ENCODE assay signal across 8 cellular contexts in genomic region chr12:110038741-110039084, GRCh38. TPM values are rescaled to one million over a fixed set of nuclear protein-coding genes. Genes with fewer than 3 reads are reported as not detected.
DNase-seq lines count a peak whose midpoint lies in the region; ATAC-seq and TF ChIP-seq lines count a peak whose summit lies in the region.

No MANE protein-coding gene starts in this region.

- ATAC-seq in T-cell (replicated peaks in 1 of 4) (no peak), psoas muscle (no peak), HG03342 (IDR thresholded peaks at IDR 0.05; ENCODE audit: unreplicated experiment) (no peak)

- no peak overlapping the region for H3K27ac ChIP-seq in CD8-positive, alpha-beta memory T cell (ENCODE audit: low read depth, low read length)
- H3K27ac ChIP-seq in epithelial cell of prostate (peak overlapping the region; percentile 97), psoas muscle (peak overlapping the region; percentile 75)

- POLR2A ChIA-PET in CD8-positive, alpha-beta memory T cell (lab: Charles Lee), result no interaction called here
- POLR2A ChIA-PET in T-cell (lab: Charles Lee), result no interaction called here

- 23 to 43% (median 39%) methylated on average over 5 of the region's 5 CpGs for WGBS in psoas muscle, 3 donors

- H3K4me3 ChIP-seq in CD8-positive, alpha-beta memory T cell (ENCODE audit: low read length), result no peak overlapping the region
- no peak overlapping the region for H3K4me3 ChIP-seq in psoas muscle

- H3K9me3 Mint-ChIP-seq in CD8-positive, alpha-beta memory T cell, result no peaks in the 10 kb centered on the region
- no peaks in the 10 kb centered on the region for H3K9me3 Mint-ChIP-seq in T-cell

- H3K27me3 Mint-ChIP-seq in CD8-positive, alpha-beta memory T cell, result no peaks in the 10 kb centered on the region
- H3K27me3 Mint-ChIP-seq in T-cell, result no peaks in the 10 kb centered on the region

- H3K36me3 ChIP-seq in CD8-positive, alpha-beta memory T cell (ENCODE audit: insufficient read depth, low read length), result peaks cover 33% of the 10 kb centered on the region
- H3K36me3 ChIP-seq in psoas muscle (ENCODE audit: insufficient read depth in 1 of 2, low read depth in 1 of 2), result peaks cover 4 to 42% of the 10 kb centered on the region in 2 donors

- peaks cover 21% of the 10 kb centered on the region for H3K4me1 ChIP-seq in CD8-positive, alpha-beta memory T cell (ENCODE audit: insufficient read depth, low read length)
- H3K4me1 ChIP-seq in psoas muscle, result peaks cover 53% of the 10 kb centered on the region

- H3K27me3 ChIP-seq in CD8-positive, alpha-beta memory T cell (ENCODE audit: insufficient read depth, low read length, poor library complexity, severe bottlenecking), result no peaks in the 10 kb centered on the region
- H3K27me3 ChIP-seq in psoas muscle (ENCODE audit: insufficient read depth in 3 of 3, low read length in 2 of 3), result no peaks in the 10 kb centered on the region

- no peaks in the 10 kb centered on the region for H3K9me3 ChIP-seq in CD8-positive, alpha-beta memory T cell (ENCODE audit: low read length)
- H3K9me3 ChIP-seq in psoas muscle, result no peaks in the 10 kb centered on the region

- peaks cover 9 to 81% (median 16%) of the 10 kb centered on the region in 3 donors for H3K36me3 Mint-ChIP-seq in CD8-positive, alpha-beta memory T cell
- H3K36me3 Mint-ChIP-seq in T-cell, result peaks cover 60% of the 10 kb centered on the region

- no peak overlapping the region for H3K4me3 Mint-ChIP-seq in CD8-positive, alpha-beta memory T cell
- no peak overlapping the region for H3K4me3 Mint-ChIP-seq in T-cell

- H3K4me1 Mint-ChIP-seq in CD8-positive, alpha-beta memory T cell, result peaks cover 37 to 44% (median 38%) of the 10 kb centered on the region in 3 donors
- H3K4me1 Mint-ChIP-seq in T-cell, result peaks cover 28 to 38% (median 36%) of the 10 kb centered on the region in 3 donors

- TF ChIP-seq CTCF in psoas muscle (IDR thresholded peaks at IDR 0.05), result no peak

- peak overlapping the region; percentile 55 to 97 (median 89) for H3K27ac Mint-ChIP-seq in CD8-positive, alpha-beta memory T cell
- peak overlapping the region; percentile 89 to 94 for H3K27ac Mint-ChIP-seq in T-cell

- CTCF ChIA-PET in CD8-positive, alpha-beta memory T cell (lab: Charles Lee), result no interaction called here
- CTCF ChIA-PET in T-cell (lab: Charles Lee), result interaction anchor here in 1 of 2 donors (0.8 to 1.2 kb wide), 2 partner anchors 14 to 157 kb away, joined by 3 read pairs; no protein-coding TSS in a partner anchor

- no peak for DNase-seq in CD8-positive, alpha-beta memory T cell
- DNase-seq in T-cell (no peak), epithelial cell of prostate (ENCODE audit: low read depth, low spot score) (no peak), psoas muscle (no peak), SHP77 treated with DMSO at 0.1 percent for 48 hours (lab: John Stamatoyannopoulos, UW) (no peak), DMS53 (lab: John Stamatoyannopoulos, UW) (no peak), head of caudate nucleus (no peak)

- intact Hi-C loops in psoas muscle (cut with DNase I), result no loop called here
- intact Hi-C loops in head of caudate nucleus (cut with DNase I), result no loop called here

RNA-seq across cellular contexts. Expression of gene C12orf76, which starts 9.6 kb away (rescaled TPM):
- 10 to 100 TPM; 11.7 to 12.7 TPM for total RNA-seq in CD8-positive, alpha-beta memory T cell
- 17.3 TPM for polyA plus RNA-seq in CD8-positive, alpha-beta memory T cell
- total RNA-seq in T-cell (10 to 100 TPM; 13.6 to 31.0 (median 28.5) TPM), psoas muscle (1 to 10 TPM; 3.1 to 9.8 (median 6.1) TPM)
- polyA plus RNA-seq in psoas muscle, result 10 to 100 TPM in 1 of 3 donors, 1 to 10 TPM in 2; 6.9 to 19.1 (median 7.4) TPM

RNA-seq across cellular contexts. Expression of gene ANKRD13A, which starts 39.5 kb away (rescaled TPM):
- 10 to 100 TPM; 38.1 to 41.1 TPM for total RNA-seq in CD8-positive, alpha-beta memory T cell
- polyA plus RNA-seq in CD8-positive, alpha-beta memory T cell, result 47.1 TPM
- total RNA-seq in T-cell (10 to 100 TPM; 63.8 to 87.0 (median 76.8) TPM), psoas muscle (10 to 100 TPM in 2 of 4 donors, 1 to 10 TPM in 2; 8.7 to 16.3 (median 11.7) TPM)
- 1 to 10 TPM; 6.8 to 9.0 (median 7.4) TPM for polyA plus RNA-seq in psoas muscle

RNA-seq across cellular contexts. Expression of gene GIT2, which starts 42.5 kb away (rescaled TPM):
- total RNA-seq in CD8-positive, alpha-beta memory T cell, result 10 to 100 TPM; 52.0 to 54.4 TPM
- polyA plus RNA-seq in CD8-positive, alpha-beta memory T cell, result 93.0 TPM
- 100 to 1,000 TPM in 4 of 5 donors, 10 to 100 TPM in 1; 96.7 to 132 (median 108) TPM for total RNA-seq in T-cell
- 10 to 100 TPM; 17.5 to 29.7 (median 26.4) TPM for total RNA-seq in psoas muscle
- 10 to 100 TPM; 10.8 to 20.3 (median 13.3) TPM for polyA plus RNA-seq in psoas muscle
